In the genomic region with DNA sequence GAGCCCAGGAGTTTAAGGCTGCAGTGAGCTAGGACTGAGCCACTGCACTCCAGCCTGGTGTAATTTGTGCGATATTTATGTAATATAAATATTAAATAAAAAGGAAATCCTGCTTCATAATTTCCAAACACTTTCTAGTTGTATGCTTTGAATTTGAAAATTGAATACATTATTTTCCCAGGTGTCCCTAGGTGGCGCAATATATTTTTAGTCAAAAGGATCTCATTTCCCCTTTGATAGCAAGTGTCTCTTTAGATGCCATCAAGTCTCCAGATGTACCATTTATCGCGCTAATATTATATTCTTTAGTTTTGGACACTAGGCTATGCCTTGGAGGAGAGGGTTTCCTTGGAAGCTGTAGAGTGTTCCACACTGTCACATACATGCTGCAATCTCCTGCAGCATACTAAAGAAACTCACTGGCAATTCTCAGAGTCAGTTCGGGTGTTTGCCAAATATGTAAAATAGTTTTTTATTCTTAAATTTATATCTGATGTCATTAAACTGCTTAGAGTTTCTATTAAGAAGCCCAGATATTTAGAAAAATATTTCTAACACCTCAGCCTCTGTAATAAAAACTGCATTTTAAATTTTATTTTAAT, we compare ENCODE assay signal across 9 cellular contexts. TPM values are rescaled to one million over a fixed set of nuclear protein-coding genes. Genes with fewer than 3 reads are reported as not detected.
DNase-seq lines count a peak whose midpoint lies in the region; ATAC-seq and TF ChIP-seq lines count a peak whose summit lies in the region.
"Had no signal": no experiment of that assay in that cellular context is flagged by ENCODE, and none has a peak within 500 bp of the region (broad histone marks: within the 10 kb centered on the region; RNA-seq: fewer than 3 reads in every experiment).

No MANE protein-coding gene starts in this region.

- no peak overlapping the region for H3K4me3 ChIP-seq in endodermal cell (ENCODE audit: low read length)
- no peak overlapping the region for H3K4me3 ChIP-seq in retinal pigment epithelial cell (ENCODE audit: low read length)

- DNase-seq in NOMO-1 treated with DMSO at 0.1 percent for 48 hours (lab: John Stamatoyannopoulos, UW; ENCODE audit: unreplicated experiment) = peak; percentile 36
- DNase-seq in NOMO-1 treated with dmso at 0.1 percent for 144 hours (lab: John Stamatoyannopoulos, UW; ENCODE audit: unreplicated experiment) = no peak
- peak; percentile 35 for DNase-seq in NCI-H1092 treated with DMSO at 0.1 percent for 48 hours (lab: John Stamatoyannopoulos, UW)
- no peak for DNase-seq in endodermal cell
- no peak for DNase-seq in retinal pigment epithelial cell (ENCODE audit: low read depth)
- DNase-seq in hepatic stellate cell (ENCODE audit: low spot score) = no peak
- DNase-seq: activated naive CD8-positive, alpha-beta T cell treated with anti-CD3 and anti-CD28 coated beads, Interleukin-2, amount 50 U/mL, for 24 hours had no signal

- no peak for ATAC-seq in GM18873 (IDR thresholded peaks at IDR 0.05; ENCODE audit: low FRiP score, unreplicated experiment)
- no peak for ATAC-seq in HG03139 (IDR thresholded peaks at IDR 0.05; ENCODE audit: unreplicated experiment)
- ATAC-seq: activated naive CD8-positive, alpha-beta T cell treated with anti-CD3 and anti-CD28 coated beads, Interleukin-2, amount 50 U/mL, for 24 hours had no signal

- no peaks in the 10 kb centered on the region for H3K36me3 ChIP-seq in endodermal cell (ENCODE audit: control insufficient read depth, insufficient read depth, low read length)

- no peak overlapping the region for H3K27ac ChIP-seq in endodermal cell (ENCODE audit: low read depth, low read length)

- no peaks in the 10 kb centered on the region for H3K36me3 Mint-ChIP-seq in endodermal cell (ENCODE audit: low read depth)

- H3K4me3 Mint-ChIP-seq in endodermal cell = no peak overlapping the region
- H3K4me3 Mint-ChIP-seq: activated naive CD8-positive, alpha-beta T cell treated with anti-CD3 and anti-CD28 coated beads, Interleukin-2, amount 50 U/mL, for 24 hours had no signal

- no peaks in the 10 kb centered on the region for H3K9me3 ChIP-seq in endodermal cell (ENCODE audit: control insufficient read depth, low read length)

- peaks cover 20% of the 10 kb centered on the region for H3K4me1 Mint-ChIP-seq in endodermal cell

- H3K27ac Mint-ChIP-seq in endodermal cell = no peak overlapping the region

- no peaks in the 10 kb centered on the region for H3K27me3 Mint-ChIP-seq in endodermal cell (ENCODE audit: insufficient read depth)
- H3K27me3 Mint-ChIP-seq: activated naive CD8-positive, alpha-beta T cell treated with anti-CD3 and anti-CD28 coated beads, Interleukin-2, amount 50 U/mL, for 24 hours had no signal

- H3K4me1 ChIP-seq in endodermal cell (ENCODE audit: control insufficient read depth, insufficient read depth, low read length) = no peaks in the 10 kb centered on the region

- no peaks in the 10 kb centered on the region for H3K9me3 Mint-ChIP-seq in endodermal cell
- H3K9me3 Mint-ChIP-seq: activated naive CD8-positive, alpha-beta T cell treated with anti-CD3 and anti-CD28 coated beads, Interleukin-2, amount 50 U/mL, for 24 hours had no signal

- no peak overlapping the region for H3K9ac ChIP-seq in endodermal cell (ENCODE audit: extremely low read depth, low read length, poor library complexity, severe bottlenecking)

- peaks cover 5% of the 10 kb centered on the region for H3K27me3 ChIP-seq in endodermal cell (ENCODE audit: control insufficient read depth, insufficient read depth, low read length, poor library complexity, severe bottlenecking)

- TF ChIP-seq CTCF in endodermal cell (conservative IDR thresholded peaks at IDR 0.05) (peak; percentile 76), retinal pigment epithelial cell (conservative IDR thresholded peaks at IDR 0.05; ENCODE audit: low read depth, low read length) (peak; percentile 60)

- 67 to 69% methylated on average over 1 to 3 of the region's 5 CpGs for WGBS in endodermal cell (ENCODE audit: insufficient coverage in 1 of 2, insufficient read length in 1 of 2), 2 experiments

RNA-seq across cellular contexts. Expression of a gene that starts 5.6 kb away (rescaled TPM):
- 10 to 100 TPM; 17.1 to 22.5 TPM for total RNA-seq in endodermal cell
- polyA plus RNA-seq in endodermal cell (2013, experiment 1 of 2) = 11.0 TPM
- 8.0 TPM for polyA plus RNA-seq in endodermal cell (2013, experiment 2 of 2)

RNA-seq across cellular contexts. Expression of a gene that starts 7.1 kb away (rescaled TPM):
- 10 to 100 TPM; 69.6 to 77.0 TPM for total RNA-seq in endodermal cell
- polyA plus RNA-seq in endodermal cell (2013, experiment 1 of 2) = 96.6 TPM
- polyA plus RNA-seq in endodermal cell (2013, experiment 2 of 2) = 90.6 TPM

Comparison
In these comparisons a context has a peak if more than half of its experiments do, and no peak if none do; other contexts are left out.
1. DNase-seq: peak in NOMO-1 treated with DMSO at 0.1 percent for 48 hours (single experiment) and NCI-H1092 treated with DMSO at 0.1 percent for 48 hours (single experiment); none in NOMO-1 treated with dmso at 0.1 percent for 144 hours (single experiment), endodermal cell (single experiment), retinal pigment epithelial cell (single experiment) and hepatic stellate cell (single experiment).